ENCODE assay signal across 8 cellular contexts in genomic region chr12:57520008-57520726, GRCh38. TPM values are rescaled to one million over a fixed set of nuclear protein-coding genes. Genes with fewer than 3 reads are reported as not detected.
DNase-seq lines count a peak whose midpoint lies in the region; ATAC-seq and TF ChIP-seq lines count a peak whose summit lies in the region.

Gene DDIT3, minus strand, starts transcription at chr12:57520514. Its CDS starts 3,108 bp downstream, at chr12:57517406.

- H3K4me3 ChIP-seq in mucosa of descending colon, result peak within 1 kb of the TSS; percentile 77

- no peaks in the 10 kb centered on the region for H3K9me3 ChIP-seq in mucosa of descending colon

- ATAC-seq in GM21529 (IDR thresholded peaks at IDR 0.05; ENCODE audit: unreplicated experiment), result peak; percentile 67
- peak; percentile 86 for ATAC-seq in mucosa of descending colon

- H3K36me3 Mint-ChIP-seq in IgD-negative memory B cell, result no peaks in the 10 kb centered on the region

- peaks cover 1% of the 10 kb centered on the region for H3K27me3 Mint-ChIP-seq in IgD-negative memory B cell

- H3K4me1 ChIP-seq in mucosa of descending colon (ENCODE audit: low read depth), result peaks cover 48% of the 10 kb centered on the region

- no peaks in the 10 kb centered on the region for H3K9me3 Mint-ChIP-seq in IgD-negative memory B cell

- peaks cover 36 to 39% (median 39%) of the 10 kb centered on the region in 3 donors for H3K4me1 Mint-ChIP-seq in IgD-negative memory B cell

- intact Hi-C loops in mucosa of descending colon (cut with DNase I, micrococcal nuclease), result no loop called here

- no peak for TF ChIP-seq CTCF in mucosa of descending colon (IDR thresholded peaks at IDR 0.05)

- H3K4me3 Mint-ChIP-seq in IgD-negative memory B cell, result peak within 1 kb of the TSS; percentile 93 to 100 (median 98)

- peaks cover 2% of the 10 kb centered on the region for H3K36me3 ChIP-seq in mucosa of descending colon (ENCODE audit: low read depth)

- DNase-seq in DMS 273 treated with DMSO at 0.1 percent for 48 hours (lab: John Stamatoyannopoulos, UW), result peak; percentile 94
- peak; percentile 99 for DNase-seq in OCI-M1 (lab: John Stamatoyannopoulos, UW)
- peak; percentile 99 for DNase-seq in activated T-cell treated with anti-CD3 and anti-CD28 coated beads for 24 hours (ENCODE audit: low read depth)
- peak; percentile 80 for DNase-seq in epidermal melanocyte (ENCODE audit: insufficient read length, low spot score)
- peak; percentile 99 to 100 (median 100) for DNase-seq in mucosa of descending colon
- DNase-seq in stimulated activated CD8-positive, alpha-beta memory T cell treated with anti-CD3 and anti-CD28 coated beads, Interleukin-4, amount 100 ng/mL, for 1 hour (ENCODE audit: low read depth in 2 of 2, low spot score in 1 of 2), result peak; percentile 99

- H3K27ac Mint-ChIP-seq in IgD-negative memory B cell, result peak within 1 kb of the TSS; percentile 99 to 100 (median 100)

RNA-seq across cellular contexts. Expression of gene DDIT3, which starts in this region (rescaled TPM):
- polyA plus RNA-seq in IgD-negative memory B cell, result 32.2 TPM
- 10 to 100 TPM; 14.1 to 36.4 (median 19.1) TPM for total RNA-seq in mucosa of descending colon

Comparison
In these comparisons a context has a peak if more than half of its experiments do, and no peak if none do; other contexts are left out.
1. Peak in every context shown above with its lines: DNase-seq, ATAC-seq and H3K4me3 ChIP-seq.